ENCODE assay signal across 12 cellular contexts in genomic region chr5:55551298-55551846, GRCh38.
"Had no signal": no experiment of that assay in that cellular context is flagged by ENCODE, and none has a peak within 500 bp of the region (broad histone marks: within the 10 kb centered on the region; RNA-seq: fewer than 3 reads in every experiment).

No MANE protein-coding gene starts in this region.

- H3K4me2 ChIP-seq: hepatocyte had no signal

- H3K36me3 ChIP-seq: adrenal gland, pancreas had no signal

- H3K4me1 ChIP-seq: adrenal gland, pancreas, testis had no signal

- H3K27ac Mint-ChIP-seq: stimulated activated naive CD8-positive, alpha-beta T cell treated with anti-CD3 and anti-CD28 coated beads, Interleukin-15, Interleukin-2, amounts not matched to agents 100 ng/mL and 50 ng/mL, for 24 hours had no signal

- H3K4me3 Mint-ChIP-seq: central memory CD8-positive, alpha-beta T cell; stimulated activated naive CD8-positive, alpha-beta T cell treated with anti-CD3 and anti-CD28 coated beads, Interleukin-15, Interleukin-2, amounts not matched to agents 100 ng/mL and 50 ng/mL, for 24 hours had no signal

- FAIRE-seq: pancreas had no signal

- H3K4me1 Mint-ChIP-seq: central memory CD8-positive, alpha-beta T cell had no signal

- DNase-seq: activated naive CD4-positive, alpha-beta T cell treated with anti-CD3 and anti-CD28 coated beads, Interleukin-2, amount 50 U/mL, for 16 hours; activated T-cell treated with anti-CD3 and anti-CD28 coated beads, Interleukin-2, amount 50 U/mL, for 1 hour; adrenal gland; cortex of kidney; effector memory CD4-positive, alpha-beta T cell; pancreas; stimulated activated CD4-positive, alpha-beta T cell treated with anti-CD3 and anti-CD28 coated beads, Interleukin-2, amount 100 ng/mL, for 48 hours; testis had no signal

- H3K9me3 Mint-ChIP-seq: central memory CD8-positive, alpha-beta T cell; stimulated activated naive CD8-positive, alpha-beta T cell treated with anti-CD3 and anti-CD28 coated beads, Interleukin-15, Interleukin-2, amounts not matched to agents 100 ng/mL and 50 ng/mL, for 24 hours had no signal

- H3K79me2 ChIP-seq: hepatocyte had no signal

- H3K4me3 ChIP-seq: adrenal gland, hepatocyte, pancreas had no signal

- H3K27ac ChIP-seq: adrenal gland, epithelial cell of prostate, hepatocyte, pancreas, testis had no signal

- H3K9me3 ChIP-seq: adrenal gland, pancreas, testis had no signal

- ATAC-seq: pancreas had no signal

- H2AFZ ChIP-seq: hepatocyte had no signal

- H3K27me3 ChIP-seq: adrenal gland, hepatocyte, pancreas, testis had no signal
